14 cellular contexts compared by ENCODE assay signal in genomic region chr1:246792603-246793002, GRCh38.
DNase-seq lines count a peak whose midpoint lies in the region; ATAC-seq and TF ChIP-seq lines count a peak whose summit lies in the region.
"Had no signal": no experiment of that assay in that cellular context is flagged by ENCODE, and none has a peak within 500 bp of the region (broad histone marks: within the 10 kb centered on the region; RNA-seq: fewer than 3 reads in every experiment).

No MANE protein-coding gene starts in this region.

- H3K27ac ChIP-seq in right cardiac atrium (ENCODE audit: low read length), result no peak overlapping the region
- H3K27ac ChIP-seq in neural progenitor cell, result no peak overlapping the region
- H3K27ac ChIP-seq: HL-60 had no signal

- H3K4me2 ChIP-seq in neural progenitor cell, result no peak overlapping the region

- H3K79me2 ChIP-seq in neural progenitor cell (ENCODE audit: low read depth), result no peaks in the 10 kb centered on the region

- no peaks in the 10 kb centered on the region for H3F3A ChIP-seq in neural progenitor cell (ENCODE audit: low read depth)

- no peaks in the 10 kb centered on the region for H3K36me3 ChIP-seq in neural progenitor cell

- ATAC-seq in right cardiac atrium (no peak), left lobe of liver (no peak)
- ATAC-seq: CD8-positive, alpha-beta T cell had no signal

- in situ Hi-C loops in ACHN (cut with HindIII; ENCODE audit: low pct_ligation_motif_present, low pct_unique_long_range_greater_than_20kb, low sequenced_read_pairs), result no loop called here

- H3K9me3 Mint-ChIP-seq in glutamatergic neuron (ENCODE audit: unreplicated experiment), result peaks cover 16% of the 10 kb centered on the region
- H3K9me3 Mint-ChIP-seq in neural progenitor cell, result no peaks in the 10 kb centered on the region
- H3K9me3 Mint-ChIP-seq: CD8-positive, alpha-beta T cell had no signal

- 90% methylated on average over 25 of the region's 25 CpGs for WGBS in right cardiac atrium

- H3K27me3 ChIP-seq in right cardiac atrium (ENCODE audit: control insufficient read depth, insufficient read depth), result no peaks in the 10 kb centered on the region
- no peaks in the 10 kb centered on the region for H3K27me3 ChIP-seq in neural progenitor cell

- H3K36me3 Mint-ChIP-seq in glutamatergic neuron (ENCODE audit: unreplicated experiment) (peaks cover 14% of the 10 kb centered on the region), neural progenitor cell (peaks cover 2% of the 10 kb centered on the region)
- H3K36me3 Mint-ChIP-seq: CD14-positive monocyte; CD8-positive, alpha-beta T cell had no signal

- H3K4me1 ChIP-seq in right cardiac atrium (ENCODE audit: control insufficient read depth, insufficient read depth, low read length), result peaks cover 4% of the 10 kb centered on the region
- peaks cover 23% of the 10 kb centered on the region for H3K4me1 ChIP-seq in neural progenitor cell

- no peak overlapping the region for H3K4me3 ChIP-seq in right cardiac atrium (ENCODE audit: low read length)
- no peak overlapping the region for H3K4me3 ChIP-seq in neural progenitor cell

- H3K27ac Mint-ChIP-seq in glutamatergic neuron (ENCODE audit: unreplicated experiment), result peak overlapping the region; percentile 97
- peak overlapping the region; percentile 24 for H3K27ac Mint-ChIP-seq in neural progenitor cell
- H3K27ac Mint-ChIP-seq: B cell; CD8-positive, alpha-beta T cell had no signal

- no peak for TF ChIP-seq CTCF in glutamatergic neuron (IDR thresholded peaks at IDR 0.05; ENCODE audit: partially characterized antibody, unreplicated experiment)
- TF ChIP-seq CTCF in neural progenitor cell (IDR thresholded peaks at IDR 0.05), result no peak

- intact Hi-C loops in cardiac septum (cut with DNase I), result no loop called here
- intact Hi-C loops in right cardiac atrium (cut with DNase I), result no loop called here

- H3K4me1 Mint-ChIP-seq in glutamatergic neuron (ENCODE audit: low read depth, unreplicated experiment) (peaks cover 29% of the 10 kb centered on the region), neural progenitor cell (peaks cover 35% of the 10 kb centered on the region)

- H2AFZ ChIP-seq in neural progenitor cell (replicated peaks), result no peak overlapping the region

- no peaks in the 10 kb centered on the region for H4K20me1 ChIP-seq in neural progenitor cell (ENCODE audit: low read depth)

- H3K9ac ChIP-seq in neural progenitor cell, result no peak overlapping the region

- H3K27me3 Mint-ChIP-seq in glutamatergic neuron (ENCODE audit: unreplicated experiment) (peaks cover 19% of the 10 kb centered on the region), neural progenitor cell (ENCODE audit: insufficient read depth, low read depth) (peaks cover 10% of the 10 kb centered on the region)

- DNase-seq in cardiac septum (ENCODE audit: low spot score) (peak; percentile 60), right cardiac atrium (no peak), glutamatergic neuron (no peak), neural progenitor cell (ENCODE audit: low spot score) (no peak), ACHN (no peak), SW480 (ENCODE audit: low spot score) (no peak), left lobe of liver (ENCODE audit: low spot score) (no peak)
- DNase-seq: 8988T; CD8-positive, alpha-beta T cell; COR-L47; GF-D8 had no signal

- H3K9me3 ChIP-seq in right cardiac atrium (ENCODE audit: control insufficient read depth, low read length), result no peaks in the 10 kb centered on the region
- H3K9me3 ChIP-seq in neural progenitor cell (ENCODE audit: low read depth), result no peaks in the 10 kb centered on the region

- peak overlapping the region; percentile 75 for H3K4me3 Mint-ChIP-seq in glutamatergic neuron (ENCODE audit: unreplicated experiment)
- H3K4me3 Mint-ChIP-seq in neural progenitor cell, result no peak overlapping the region
- H3K4me3 Mint-ChIP-seq: B cell; CD14-positive monocyte; CD8-positive, alpha-beta T cell had no signal
